10 cellular contexts compared by ENCODE assay signal in genomic region chr16:88384222-88385111, GRCh38. TPM values are rescaled to one million over a fixed set of nuclear protein-coding genes. Genes with fewer than 3 reads are reported as not detected.
A peak's percentile ranks its signal among the peaks of the same experiment; 100 is the strongest.
DNase-seq lines count a peak whose midpoint lies in the region; ATAC-seq, FAIRE-seq and TF ChIP-seq lines count a peak whose summit lies in the region.
"Had no signal": no experiment of that assay in that cellular context is flagged by ENCODE, and none has a peak within 500 bp of the region (broad histone marks: within the 10 kb centered on the region; RNA-seq: fewer than 3 reads in every experiment).

No MANE protein-coding gene starts in this region.

- H3K9me3 ChIP-seq in ascending aorta (no peaks in the 10 kb centered on the region), kidney (ENCODE audit: control insufficient read depth in 1 of 2, low read length in 2 of 2) (no peaks in the 10 kb centered on the region), stomach (no peaks in the 10 kb centered on the region)

- peak; percentile 14 to 45 for DNase-seq in Kasumi-1 (lab: John Stamatoyannopoulos, UW)
- no peak for DNase-seq in ascending aorta (ENCODE audit: low spot score in 2 of 2)
- peak; percentile 55 for DNase-seq in kidney
- no peak for DNase-seq in stomach
- no peak for DNase-seq in globus pallidus (ENCODE audit: low spot score)
- DNase-seq in D721Med (ENCODE audit: insufficient read length, low spot score) = no peak
- no peak for DNase-seq in NCI-H187 (lab: John Stamatoyannopoulos, UW)

- H3K27me3 ChIP-seq in ascending aorta = no peaks in the 10 kb centered on the region
- H3K27me3 ChIP-seq in stomach = peaks cover 0 to 77% (median 29%) of the 10 kb centered on the region in 3 donors

- H3K9ac ChIP-seq in kidney (ENCODE audit: low read length in 2 of 2) = no peak overlapping the region

- TF ChIP-seq EP300 in stomach (IDR thresholded peaks at IDR 0.05) = no peak

- H3K27ac ChIP-seq in ascending aorta = no peak overlapping the region
- H3K27ac ChIP-seq in kidney (ENCODE audit: low read depth in 2 of 2, low read length in 2 of 2) = no peak overlapping the region
- H3K27ac ChIP-seq in stomach = no peak overlapping the region

- WGBS in stomach, 5 donors = 56 to 71% (median 63%) methylated on average over 15 to 18 of the region's 18 CpGs

- H3K36me3 ChIP-seq in ascending aorta (no peaks in the 10 kb centered on the region), kidney (ENCODE audit: control insufficient read depth in 1 of 2, insufficient read depth in 2 of 2, low read length in 2 of 2) (no peaks in the 10 kb centered on the region), stomach (no peaks in the 10 kb centered on the region)

- intact Hi-C loops in ascending aorta (cut with DNase I) = no loop called here
- intact Hi-C loops in kidney (cut with DNase I) = no loop called here
- intact Hi-C loops in stomach (cut with DNase I; ENCODE audit: low total_unique reads) = no loop called here

- H3K4me1 ChIP-seq in ascending aorta (peaks cover 0 to 24% of the 10 kb centered on the region in 2 donors), kidney (ENCODE audit: control insufficient read depth in 1 of 2, insufficient read depth in 1 of 2, low read depth in 1 of 2, low read length in 2 of 2) (peaks cover 0 to 3% of the 10 kb centered on the region in 2 donors), stomach (peaks cover 32 to 46% (median 39%) of the 10 kb centered on the region in 4 donors)

- ATAC-seq in GM18907 (IDR thresholded peaks at IDR 0.05; ENCODE audit: unreplicated experiment) = no peak

- no peak for TF ChIP-seq POLR2A in stomach (IDR thresholded peaks at IDR 0.05)

- peak overlapping the region; percentile 63 to 66 for H3K4me3 ChIP-seq in ascending aorta
- H3K4me3 ChIP-seq in kidney (ENCODE audit: low read length in 2 of 2) = no peak overlapping the region
- H3K4me3 ChIP-seq in stomach = peak overlapping the region in 3 of 4 donors; percentile 43 to 49 (median 48)

- TF ChIP-seq CTCF in ascending aorta (IDR thresholded peaks at IDR 0.05) = no peak
- TF ChIP-seq CTCF in kidney (IDR thresholded peaks at IDR 0.05; ENCODE audit: borderline replicate concordance, extremely low read depth, insufficient read depth) = no peak
- no peak for TF ChIP-seq CTCF in stomach (IDR thresholded peaks at IDR 0.05)
- TF ChIP-seq CTCF in D721Med (IDR thresholded peaks at IDR 0.05; ENCODE audit: insufficient read depth, missing control alignments) = no peak

- FAIRE-seq in kidney (lab: Jason Lieb, UNC) (no peak), D721Med (lab: Jason Lieb, UNC) (no peak)
- FAIRE-seq: G401.6 had no signal

RNA-seq across cellular contexts. Expression of gene ZNF469, which starts 1.7 kb away (rescaled TPM):
- total RNA-seq in ascending aorta = 3.0 TPM
- total RNA-seq in kidney = 1.6 TPM
- polyA plus RNA-seq in kidney (ENCODE audit: insufficient read depth, low read depth, low replicate concordance) = 0.09 TPM
- total RNA-seq in stomach = 1 to 10 TPM in 3 of 5 donors, under 1 TPM in 2; under 0.01 to 6.2 (median 1.1) TPM
- under 1 TPM; 0.13 to 0.19 (median 0.15) TPM for polyA plus RNA-seq in stomach
- total RNA-seq: MCF 10A had no signal

Comparison
In these comparisons a context has a peak if more than half of its experiments do, and no peak if none do; other contexts are left out.
1. DNase-seq: peak in Kasumi-1 (2 of 2) and kidney (single experiment); none in ascending aorta (0 of 2), stomach (single experiment), globus pallidus (single experiment), D721Med (single experiment) and NCI-H187 (0 of 2).
2. H3K4me3 ChIP-seq: peak in ascending aorta (2 of 2) and stomach (3 of 4); none in kidney (0 of 2).